In the genomic region with DNA sequence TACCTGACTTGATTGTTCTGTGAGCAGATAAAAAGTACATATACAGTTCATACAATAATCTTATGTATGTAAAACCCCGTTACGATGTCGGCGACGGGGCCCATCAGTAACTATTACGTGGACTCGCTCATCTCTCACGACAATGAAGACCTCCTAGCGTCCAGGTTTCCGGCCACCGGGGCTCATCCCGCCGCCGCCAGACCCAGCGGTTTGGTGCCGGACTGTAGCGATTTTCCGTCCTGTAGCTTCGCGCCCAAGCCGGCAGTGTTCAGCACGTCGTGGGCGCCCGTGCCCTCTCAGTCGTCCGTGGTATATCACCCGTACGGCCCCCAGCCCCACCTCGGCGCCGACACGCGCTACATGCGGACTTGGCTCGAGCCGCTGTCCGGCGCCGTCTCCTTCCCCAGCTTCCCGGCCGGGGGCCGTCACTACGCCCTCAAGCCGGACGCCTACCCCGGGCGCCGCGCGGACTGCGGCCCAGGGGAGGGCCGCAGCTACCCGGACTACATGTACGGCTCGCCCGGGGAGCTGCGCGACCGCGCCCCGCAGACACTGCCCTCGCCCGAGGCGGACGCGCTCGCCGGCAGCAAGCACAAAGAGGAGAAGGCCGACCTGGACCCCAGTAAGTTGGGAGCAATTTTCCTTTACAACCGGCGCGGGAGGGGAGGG, we compare ENCODE assay signal across 9 cellular contexts. TPM values are rescaled to one million over a fixed set of nuclear protein-coding genes. Genes with fewer than 3 reads are reported as not detected.
DNase-seq lines count a peak whose midpoint lies in the region; ATAC-seq, FAIRE-seq and TF ChIP-seq lines count a peak whose summit lies in the region.
"Had no signal": no experiment of that assay in that cellular context is flagged by ENCODE, and none has a peak within 500 bp of the region (broad histone marks: within the 10 kb centered on the region; RNA-seq: fewer than 3 reads in every experiment).

Gene HOXC9 (plus strand): TSS at position 57 of the 669 bp plus-strand sequence. CDS start 28 bp downstream, at position 85.

- no peaks in the 10 kb centered on the region for H4K20me1 ChIP-seq in keratinocyte (ENCODE audit: control insufficient read depth, extremely low read depth, insufficient read depth, low read length)

- peaks cover 93% of the 10 kb centered on the region for H3K27me3 Mint-ChIP-seq in activated T-cell treated with anti-CD3 and anti-CD28 coated beads, Interleukin-2, amount 50 U/mL, for 4 hours (ENCODE audit: low read depth)
- H3K27me3 Mint-ChIP-seq in activated CD4-positive, alpha-beta memory T cell treated with anti-CD3 and anti-CD28 coated beads, Interleukin-2, amount 10 ng/mL, durations not matched to agents 7 days and 5 days: peaks cover 96% of the 10 kb centered on the region

- no peaks in the 10 kb centered on the region for H3K36me3 Mint-ChIP-seq in activated T-cell treated with anti-CD3 and anti-CD28 coated beads, Interleukin-2, amount 50 U/mL, for 4 hours (ENCODE audit: insufficient read depth)
- H3K36me3 Mint-ChIP-seq in activated CD4-positive, alpha-beta memory T cell treated with anti-CD3 and anti-CD28 coated beads, Interleukin-2, amount 10 ng/mL, durations not matched to agents 7 days and 5 days (ENCODE audit: low read depth): no peaks in the 10 kb centered on the region

- no peak for FAIRE-seq in keratinocyte (lab: Jason Lieb, UNC)

- H3K9ac ChIP-seq in keratinocyte (ENCODE audit: control insufficient read depth, extremely low read depth, insufficient read depth, low read length): peak within 1 kb of the TSS; percentile 98

- H3K4me1 ChIP-seq in keratinocyte (ENCODE audit: control insufficient read depth, extremely low read depth, insufficient read depth, low read length): peaks cover 32% of the 10 kb centered on the region
- peaks cover 0 to 92% (median 13%) of the 10 kb centered on the region in 4 donors for H3K4me1 ChIP-seq in tibial nerve

- peaks cover 64% of the 10 kb centered on the region for H3K79me2 ChIP-seq in keratinocyte (ENCODE audit: control insufficient read depth, insufficient read depth, low read length)

- no peak for ATAC-seq in activated T-cell treated with anti-CD3 and anti-CD28 coated beads, Interleukin-2, amount 50 U/mL, for 4 hours
- ATAC-seq in HG02852 (IDR thresholded peaks at IDR 0.05; ENCODE audit: unreplicated experiment) (no peak), GM19397 (IDR thresholded peaks at IDR 0.05; ENCODE audit: unreplicated experiment) (no peak)
- ATAC-seq: activated naive CD4-positive, alpha-beta T cell treated with anti-CD3 and anti-CD28 coated beads, Interleukin-2, amount 50 U/mL, for 72 hours had no signal

- peak in 1 of 2 donors; percentile 42 for TF ChIP-seq EP300 in tibial nerve (IDR thresholded peaks at IDR 0.05)

- CTCF ChIA-PET in activated CD4-positive, alpha-beta memory T cell treated with anti-CD3 and anti-CD28 coated beads, Interleukin-2, amount 10 ng/mL, durations not matched to agents 7 days and 5 days (lab: Charles Lee): interaction anchor here (0.9 to 1.5 kb wide), 3 partner anchors 15 to 214 kb away, joined by 4 to 7 read pairs (median 5); partner anchors contain the start of gene HOXC10

- peak within 1 kb of the TSS; percentile 96 for H3K27ac ChIP-seq in keratinocyte (ENCODE audit: control insufficient read depth, insufficient read depth, low read length)
- peak within 1 kb of the TSS; percentile 86 to 99 (median 94) for H3K27ac ChIP-seq in tibial nerve

- peak within 1 kb of the TSS; percentile 94 for H3K4me2 ChIP-seq in keratinocyte (ENCODE audit: control insufficient read depth, extremely low read depth, insufficient read depth, low read depth, low read length)

- no peak within 1 kb of the TSS for H3K27ac Mint-ChIP-seq in activated CD4-positive, alpha-beta memory T cell treated with anti-CD3 and anti-CD28 coated beads, Interleukin-2, amount 10 ng/mL, durations not matched to agents 7 days and 5 days

- TF ChIP-seq POLR2A in tibial nerve (IDR thresholded peaks at IDR 0.05): no peak

- no peaks in the 10 kb centered on the region for H3K27me3 ChIP-seq in keratinocyte (ENCODE audit: control insufficient read depth, extremely low read depth, insufficient read depth, low read length)
- H3K27me3 ChIP-seq in tibial nerve: peaks cover 0 to 65% of the 10 kb centered on the region in 2 donors

- H3K4me3 ChIP-seq in keratinocyte (ENCODE audit: control insufficient read depth in 2 of 3, extremely low read depth in 1 of 3, insufficient read depth in 2 of 3, low read depth in 1 of 3, low read length in 3 of 3): peak within 1 kb of the TSS; percentile 80 to 96 (median 82)
- H3K4me3 ChIP-seq in tibial nerve: peak within 1 kb of the TSS; percentile 51 to 83 (median 60)

- no peak for DNase-seq in activated T-cell treated with anti-CD3 and anti-CD28 coated beads, Interleukin-2, amount 50 U/mL, for 4 hours
- no peak for DNase-seq in activated T-cell treated with anti-CD3 and anti-CD28 coated beads for 4 hours
- DNase-seq in activated CD4-positive, alpha-beta memory T cell treated with anti-CD3 and anti-CD28 coated beads, Interleukin-2, amount 10 ng/mL, durations not matched to agents 7 days and 5 days: no peak
- no peak for DNase-seq in keratinocyte (ENCODE audit: low read depth, low spot score)
- no peak for DNase-seq in tibial nerve (ENCODE audit: low spot score in 2 of 2)
- no peak for DNase-seq in SKM-1 treated with dmso at 0.1 percent for 144 hours (lab: John Stamatoyannopoulos, UW; ENCODE audit: unreplicated experiment)

- H3K9me3 Mint-ChIP-seq in activated T-cell treated with anti-CD3 and anti-CD28 coated beads, Interleukin-2, amount 50 U/mL, for 4 hours: no peaks in the 10 kb centered on the region
- H3K9me3 Mint-ChIP-seq in activated CD4-positive, alpha-beta memory T cell treated with anti-CD3 and anti-CD28 coated beads, Interleukin-2, amount 10 ng/mL, durations not matched to agents 7 days and 5 days: no peaks in the 10 kb centered on the region
- H3K9me3 Mint-ChIP-seq: activated naive CD4-positive, alpha-beta T cell treated with anti-CD3 and anti-CD28 coated beads, Interleukin-2, amount 50 U/mL, for 72 hours had no signal

- peak within 1 kb of the TSS; percentile 64 for H2AFZ ChIP-seq in keratinocyte (ENCODE audit: control insufficient read depth, low read length)

- 0 to 2% methylated on average over 50 to 54 of the region's 73 CpGs for WGBS in tibial nerve, 2 donors

- H3K9me3 ChIP-seq in keratinocyte (ENCODE audit: control insufficient read depth, low read depth, low read length): no peaks in the 10 kb centered on the region
- H3K9me3 ChIP-seq in tibial nerve: no peaks in the 10 kb centered on the region

- dilution Hi-C loops in keratinocyte (cut with MboI; ENCODE audit: extremely low pct_ligation_motif_present, low sequenced_read_pairs): no loop called here

- peaks cover 26% of the 10 kb centered on the region for H3K4me1 Mint-ChIP-seq in activated T-cell treated with anti-CD3 and anti-CD28 coated beads, Interleukin-2, amount 50 U/mL, for 4 hours (ENCODE audit: low read depth)
- H3K4me1 Mint-ChIP-seq in activated CD4-positive, alpha-beta memory T cell treated with anti-CD3 and anti-CD28 coated beads, Interleukin-2, amount 10 ng/mL, durations not matched to agents 7 days and 5 days: peaks cover 20% of the 10 kb centered on the region

- peak within 1 kb of the TSS; percentile 13 for H3K4me3 Mint-ChIP-seq in activated T-cell treated with anti-CD3 and anti-CD28 coated beads, Interleukin-2, amount 50 U/mL, for 4 hours
- peak within 1 kb of the TSS; percentile 17 for H3K4me3 Mint-ChIP-seq in activated CD4-positive, alpha-beta memory T cell treated with anti-CD3 and anti-CD28 coated beads, Interleukin-2, amount 10 ng/mL, durations not matched to agents 7 days and 5 days

- no peaks in the 10 kb centered on the region for H3K9me1 ChIP-seq in keratinocyte (ENCODE audit: control insufficient read depth, extremely low read depth, insufficient read depth, low read length)

- POLR2A ChIA-PET in activated CD4-positive, alpha-beta memory T cell treated with anti-CD3 and anti-CD28 coated beads, Interleukin-2, amount 10 ng/mL, durations not matched to agents 7 days and 5 days (lab: Charles Lee): interaction anchor here (0.9 to 1.3 kb wide), 4 partner anchors 13 to 280 kb away, joined by 3 to 5 read pairs (median 3); partner anchors contain the start of gene CBX5

- H3K36me3 ChIP-seq in keratinocyte (ENCODE audit: control insufficient read depth in 2 of 2, extremely low read depth in 1 of 2, insufficient read depth in 2 of 2, low read length in 2 of 2) (peaks cover 2 to 6% of the 10 kb centered on the region in 2 experiments), tibial nerve (peaks cover 0 to 4% (median 0%) of the 10 kb centered on the region in 3 donors)

- TF ChIP-seq CTCF in keratinocyte (optimal IDR thresholded peaks at IDR 0.05 in 1 of 3, IDR thresholded peaks at IDR 0.05 in 1 of 3, conservative IDR thresholded peaks at IDR 0.05 in 1 of 3; ENCODE audit: extremely low read depth in 1 of 3, insufficient read depth in 2 of 3, low read length in 3 of 3) (no peak), tibial nerve (IDR thresholded peaks at IDR 0.05) (peak in 1 of 5 experiments; percentile 12)

RNA-seq across cellular contexts. Expression of gene HOXC9, which starts in this region (rescaled TPM):
- not detected for total RNA-seq in activated T-cell treated with anti-CD3 and anti-CD28 coated beads, Interleukin-2, amount 50 U/mL, for 4 hours
- not detected for total RNA-seq in activated CD4-positive, alpha-beta memory T cell treated with anti-CD3 and anti-CD28 coated beads, Interleukin-2, amount 10 ng/mL, durations not matched to agents 7 days and 5 days
- 1.1 to 3.3 TPM (median 1.8 TPM) in 3 replicates for polyA plus RNA-seq in keratinocyte
- polyA plus RNA-seq in keratinocyte (2011; ENCODE audit: low read depth): 2.9 TPM
- 2.4 and 2.9 TPM in 2 replicates for polyA plus RNA-seq in keratinocyte (2011; cell fraction: cytosol; rRNA removed)
- polyA plus RNA-seq in keratinocyte (2011; cell fraction: nucleus; rRNA removed): 3.1 and 3.7 TPM in 2 replicates
- polyA plus RNA-seq in keratinocyte (2012; ENCODE audit: low replicate concordance): 3.5 and 4.4 TPM in 2 replicates
- polyA minus RNA-seq in keratinocyte: 0.23 to 1.4 TPM (median 0.90 TPM) in 3 replicates
- polyA minus RNA-seq in keratinocyte (2011; cell fraction: cytosol; rRNA and poly(A)+ RNA removed): 2.1 TPM
- polyA minus RNA-seq in keratinocyte (2011; cell fraction: nucleus; rRNA and poly(A)+ RNA removed): 1.2 and 1.4 TPM in 2 replicates
- total RNA-seq in tibial nerve: 10 to 100 TPM in 1 of 4 donors, 1 to 10 TPM in 3; 4.4 to 10.5 (median 7.9) TPM
- total RNA-seq: activated naive CD4-positive, alpha-beta T cell treated with anti-CD3 and anti-CD28 coated beads, Interleukin-2, amount 50 U/mL, for 72 hours had no signal

Comparison
In these comparisons a context has a peak if more than half of its experiments do, and no peak if none do; other contexts are left out.
1. RNA of gene HOXC9 (total RNA-seq): 4.4 to 10.5 TPM in tibial nerve; not detected in activated T-cell treated with anti-CD3 and anti-CD28 coated beads, Interleukin-2, amount 50 U/mL, for 4 hours and not detected in activated CD4-positive, alpha-beta memory T cell treated with anti-CD3 and anti-CD28 coated beads, Interleukin-2, amount 10 ng/mL, durations not matched to agents 7 days and 5 days; every median in the first group is over 4 times any median in the second.